Comparison of ENCODE assay signal across 1 cellular context in the genomic region with DNA sequence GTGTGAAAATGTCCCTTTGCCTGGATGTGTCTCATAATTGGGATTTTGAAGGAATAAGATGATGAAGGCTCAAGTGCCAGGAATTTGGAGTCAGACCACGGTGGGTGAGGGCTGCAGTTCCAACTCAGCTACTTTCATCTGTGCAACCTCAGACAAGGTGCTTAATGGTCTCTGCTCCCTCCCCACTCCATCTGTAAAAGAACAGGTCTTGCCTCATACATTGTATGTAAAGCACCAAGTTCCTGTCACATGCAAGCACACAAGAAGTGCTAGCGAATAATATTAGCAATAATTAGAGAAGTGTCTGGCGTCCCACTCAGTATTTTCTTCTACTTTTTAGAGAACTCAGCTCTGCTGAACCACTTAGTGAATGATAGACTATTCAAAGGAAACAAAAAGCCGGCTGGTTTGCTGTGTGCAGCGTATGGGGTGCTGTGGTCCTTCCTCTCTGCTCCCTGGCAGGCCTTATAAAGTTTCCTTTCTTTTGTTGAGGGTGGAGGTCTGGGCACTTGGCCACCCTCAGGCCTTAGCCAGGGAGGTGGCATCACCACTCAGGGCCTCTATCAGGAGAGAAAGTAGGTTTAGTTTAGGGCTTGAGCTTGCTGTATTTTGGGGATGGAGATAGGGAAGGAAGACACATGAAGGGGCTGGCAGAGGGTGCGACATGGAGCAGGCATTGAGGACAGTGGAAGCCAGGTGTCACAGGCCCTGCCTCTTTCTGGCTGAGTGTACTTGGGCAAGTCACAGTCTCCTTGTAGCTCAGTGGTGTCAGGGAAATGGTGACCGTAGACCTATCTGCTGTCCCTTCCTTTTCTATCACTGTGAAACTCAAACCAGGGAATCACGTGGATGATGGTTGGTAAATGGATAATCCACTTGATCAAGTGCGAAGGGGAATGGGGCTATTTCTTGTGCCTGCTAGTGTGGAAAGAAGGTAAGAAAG.
TF ChIP-seq lines count a peak whose summit lies in the region.

No MANE protein-coding gene starts in this region.

TF ChIP-seq in HepG2, 621 proteins besides CTCF, POLR2A, EP300 and RAD21:
- TF ChIP-seq TRIM24 (CRISPR knock-in tag; IDR thresholded peaks at IDR 0.05) (0 out of 2 replicates have a peak, but pooled peaks have one; percentile 25), DBP (CRISPR knock-in tag; IDR thresholded peaks at IDR 0.05; ENCODE audit: not compliant biosample characterization) (no peak), GABPA (IDR thresholded peaks at IDR 0.05; ENCODE audit: low read depth, low read length) (no peak), GABPA (CRISPR knock-in tag; IDR thresholded peaks at IDR 0.05; ENCODE audit: low read depth) (no peak), ZFP82 (CRISPR knock-in tag; IDR thresholded peaks at IDR 0.05; ENCODE audit: borderline replicate concordance) (no peak), SOX5 (CRISPR knock-in tag; IDR thresholded peaks at IDR 0.05; ENCODE audit: borderline replicate concordance) (0 out of 2 replicates have a peak, but pooled peaks have one; percentile 1), KLF6 (CRISPR knock-in tag; IDR thresholded peaks at IDR 0.05) (no peak), ZNF18 (CRISPR knock-in tag; IDR thresholded peaks at IDR 0.05; ENCODE audit: insufficient replicate concordance) (no peak)
